ENCODE assay signal across 1 cellular context in genomic region chr17:58136669-58137279, GRCh38.
TF ChIP-seq lines count a peak whose summit lies in the region.

No MANE protein-coding gene starts in this region.

TF ChIP-seq in GM23338, 12 proteins besides CTCF, POLR2A, EP300 and RAD21 (continued from another document):
- TF ChIP-seq ZNF462 (CRISPR knock-in tag; IDR thresholded peaks at IDR 0.05) (no peak), REST (IDR thresholded peaks at IDR 0.05; ENCODE audit: unreplicated experiment) (no peak), NANOG (IDR thresholded peaks at IDR 0.05; ENCODE audit: borderline replicate concordance) (no peak), ETS1 (IDR thresholded peaks at IDR 0.05) (no peak), ZNF114 (CRISPR knock-in tag; IDR thresholded peaks at IDR 0.05) (no peak), ZNF331 (CRISPR knock-in tag; IDR thresholded peaks at IDR 0.05; ENCODE audit: low read depth) (no peak), STAT1 (IDR thresholded peaks at IDR 0.05; ENCODE audit: unreplicated experiment) (no peak), CREB1 (CRISPR knock-in tag; IDR thresholded peaks at IDR 0.05; ENCODE audit: low read depth) (no peak), EZH2phosphoT487 (IDR thresholded peaks at IDR 0.05; ENCODE audit: unreplicated experiment) (no peak)
